In genomic region chr1:235410467-235410866, GRCh38 we compare ENCODE assay signal across 2 cellular contexts.
TF ChIP-seq lines count a peak whose summit lies in the region.

No MANE protein-coding gene starts in this region.

TF ChIP-seq in A549, 52 proteins besides CTCF, POLR2A, EP300 and RAD21 (continued from another document):
- TF ChIP-seq EHF (CRISPR knock-in tag; IDR thresholded peaks at IDR 0.05) (peak; percentile 88), HEYL (CRISPR knock-in tag; IDR thresholded peaks at IDR 0.05) (peak; percentile 95), RCOR1 (IDR thresholded peaks at IDR 0.05; ENCODE audit: low read depth, low read length) (no peak), PBX3 (IDR thresholded peaks at IDR 0.05) (no peak), NR3C1 (IDR thresholded peaks at IDR 0.05) (no peak), ZSCAN20 (CRISPR knock-in tag; IDR thresholded peaks at IDR 0.05) (peak; percentile 79), HOXB13 (CRISPR knock-in tag; IDR thresholded peaks at IDR 0.05; ENCODE audit: low read depth) (peak; percentile 92)

TF ChIP-seq in SK-N-SH treated with all-trans-retinoic acid at 6 μM for 48 hours, 23 proteins besides CTCF, POLR2A, EP300 and RAD21 (continued from another document):
- TF ChIP-seq ARNTL (CRISPR knock-in tag; IDR thresholded peaks at IDR 0.05; ENCODE audit: borderline replicate concordance, low read depth) (no peak), CREB5 (CRISPR knock-in tag; IDR thresholded peaks at IDR 0.05; ENCODE audit: low read depth) (no peak), ZNF70 (CRISPR knock-in tag; IDR thresholded peaks at IDR 0.05) (no peak), TSHZ2 (CRISPR knock-in tag; IDR thresholded peaks at IDR 0.05) (no peak), ZC3H10 (CRISPR knock-in tag; IDR thresholded peaks at IDR 0.05) (no peak), ZNF8 (CRISPR knock-in tag; IDR thresholded peaks at IDR 0.05) (no peak), CSRNP3 (CRISPR knock-in tag; IDR thresholded peaks at IDR 0.05) (no peak), ZFP30 (CRISPR knock-in tag; IDR thresholded peaks at IDR 0.05) (no peak), BACH2 (CRISPR knock-in tag; IDR thresholded peaks at IDR 0.05; ENCODE audit: borderline replicate concordance) (no peak), ISL1 (CRISPR knock-in tag; IDR thresholded peaks at IDR 0.05) (no peak), CSDC2 (CRISPR knock-in tag; IDR thresholded peaks at IDR 0.05) (no peak), ZFP3 (CRISPR knock-in tag; IDR thresholded peaks at IDR 0.05) (no peak), ESRRG (CRISPR knock-in tag; IDR thresholded peaks at IDR 0.05) (no peak), ZNF565 (CRISPR knock-in tag; conservative IDR thresholded peaks at IDR 0.05; ENCODE audit: low read depth) (no peak)
